In the genomic region with DNA sequence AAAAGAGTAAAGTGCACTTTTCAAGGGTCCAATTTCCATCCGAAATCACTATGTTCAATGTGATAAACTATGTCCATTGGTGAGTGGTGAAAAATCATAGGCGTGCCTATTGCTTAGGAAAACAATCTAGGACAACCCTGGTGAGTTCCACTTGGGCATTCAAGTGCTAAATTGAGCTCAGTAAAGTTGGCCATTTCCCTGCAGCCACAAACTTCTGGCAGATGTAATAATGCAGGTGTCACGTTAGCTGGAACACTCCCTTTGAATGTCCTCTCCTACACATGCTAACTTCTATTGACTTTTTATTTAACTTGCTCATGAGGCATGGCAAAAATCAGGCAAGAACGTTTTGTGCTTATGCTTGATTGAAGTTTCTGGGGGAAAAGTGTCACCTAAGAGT, we compare ENCODE assay signal across 27 cellular contexts.
"Had no signal": no experiment of that assay in that cellular context is flagged by ENCODE, and none has a peak within 500 bp of the region (broad histone marks: within the 10 kb centered on the region; RNA-seq: fewer than 3 reads in every experiment).

No MANE protein-coding gene starts in this region.

- H3K27ac ChIP-seq: colonic mucosa, dorsolateral prefrontal cortex, esophagus muscularis mucosa, neutrophil, ovary, prostate gland, thoracic aorta, upper lobe of right lung, WERI-Rb-1 had no signal

- H3K4me3 ChIP-seq: colonic mucosa, dorsolateral prefrontal cortex, esophagus muscularis mucosa, ovary, prostate gland, thoracic aorta, upper lobe of right lung had no signal

- H3K9me3 ChIP-seq: colonic mucosa, esophagus muscularis mucosa, neutrophil, ovary, prostate gland, thoracic aorta, upper lobe of right lung had no signal

- ATAC-seq: activated CD8-positive, alpha-beta T cell treated with anti-CD3 and anti-CD28 coated beads, Interleukin-2, amount 10 ng/mL, durations not matched to agents 7 days and 5 days; effector memory CD8-positive, alpha-beta T cell; left colon; natural killer cell treated with Interleukin-12 subunit alpha and Interleukin-12 subunit beta and Interleukin-15 and Interleukin-18, amount 100 ng/mL, for 72 hours; right cardiac atrium; upper lobe of right lung had no signal

- DNase-seq: activated CD4-positive, alpha-beta T cell treated with anti-CD3 and anti-CD28 coated beads, Interleukin-2, amount 10 ng/mL, durations not matched to agents 7 days and 5 days; activated CD4-positive, CD25-positive, alpha-beta regulatory T cell treated with anti-CD3 and anti-CD28 coated beads, Interleukin-2, amount 50 U/mL, for 72 hours; activated CD8-positive, alpha-beta T cell treated with anti-CD3 and anti-CD28 coated beads, Interleukin-2, amount 10 ng/mL, durations not matched to agents 7 days and 5 days; activated gamma-delta T cell; anterior cingulate cortex; colonic mucosa; dorsolateral prefrontal cortex; effector memory CD8-positive, alpha-beta T cell; hippocampal formation; left colon; ovary; right cardiac atrium; stimulated activated CD4-positive, alpha-beta T cell treated with anti-CD3 and anti-CD28 coated beads, Interleukin-4, amount 100 ng/mL, for 24 hours; stimulated activated naive CD4-positive, alpha-beta T cell treated with Interleukin-2 at 50 U/mL for 16 hours; T-helper 1 cell; upper lobe of right lung; WERI-Rb-1 had no signal

- H3K27ac Mint-ChIP-seq: activated CD4-positive, alpha-beta T cell treated with anti-CD3 and anti-CD28 coated beads, Interleukin-2, amount 10 ng/mL, durations not matched to agents 7 days and 5 days; activated CD8-positive, alpha-beta T cell treated with anti-CD3 and anti-CD28 coated beads, Interleukin-2, amount 10 ng/mL, durations not matched to agents 7 days and 5 days; activated naive CD4-positive, alpha-beta T cell treated with anti-CD3 and anti-CD28 coated beads, Interleukin-2, amount 50 U/mL, for 24 hours; activated T-helper 1 cell treated with anti-CD3 and anti-CD28 coated beads, Interleukin-12 subunit alpha, Interleukin-12 subunit beta, Interleukin-2, Interleukin-4 antibody, amounts not matched to agents 30 ng/mL and 10 ng/mL and 1 ng/mL, durations not matched to agents 14 hours and 24 hours and 36 hours; brain; effector memory CD8-positive, alpha-beta T cell; mesothelial cell of epicardium; natural killer cell treated with Interleukin-12 subunit alpha and Interleukin-12 subunit beta and Interleukin-15 and Interleukin-18, amount 100 ng/mL, for 72 hours had no signal

- H3K4me1 Mint-ChIP-seq: activated CD4-positive, alpha-beta T cell treated with anti-CD3 and anti-CD28 coated beads, Interleukin-2, amount 10 ng/mL, durations not matched to agents 7 days and 5 days; activated naive CD4-positive, alpha-beta T cell treated with anti-CD3 and anti-CD28 coated beads, Interleukin-2, amount 50 U/mL, for 24 hours; central memory CD8-positive, alpha-beta T cell; mesothelial cell of epicardium had no signal

- H3K4me1 ChIP-seq: colonic mucosa, esophagus muscularis mucosa, prostate gland, upper lobe of right lung had no signal

- H3K27me3 Mint-ChIP-seq: activated CD4-positive, alpha-beta T cell treated with anti-CD3 and anti-CD28 coated beads, Interleukin-2, amount 10 ng/mL, durations not matched to agents 7 days and 5 days; brain; central memory CD8-positive, alpha-beta T cell; effector memory CD8-positive, alpha-beta T cell; natural killer cell treated with Interleukin-12 subunit alpha and Interleukin-12 subunit beta and Interleukin-15 and Interleukin-18, amount 100 ng/mL, for 72 hours had no signal

- H3K36me3 ChIP-seq: colonic mucosa, esophagus muscularis mucosa, neutrophil, ovary, prostate gland, thoracic aorta, upper lobe of right lung, WERI-Rb-1 had no signal

- H3K36me3 Mint-ChIP-seq: activated naive CD4-positive, alpha-beta T cell treated with anti-CD3 and anti-CD28 coated beads, Interleukin-2, amount 50 U/mL, for 24 hours; brain; mesothelial cell of epicardium; natural killer cell treated with Interleukin-12 subunit alpha and Interleukin-12 subunit beta and Interleukin-15 and Interleukin-18, amount 100 ng/mL, for 72 hours had no signal

- H3K9me3 Mint-ChIP-seq: activated CD4-positive, alpha-beta T cell treated with anti-CD3 and anti-CD28 coated beads, Interleukin-2, amount 10 ng/mL, durations not matched to agents 7 days and 5 days; activated naive CD4-positive, alpha-beta T cell treated with anti-CD3 and anti-CD28 coated beads, Interleukin-2, amount 50 U/mL, for 24 hours; activated T-helper 1 cell treated with anti-CD3 and anti-CD28 coated beads, Interleukin-12 subunit alpha, Interleukin-12 subunit beta, Interleukin-2, Interleukin-4 antibody, amounts not matched to agents 30 ng/mL and 10 ng/mL and 1 ng/mL, durations not matched to agents 14 hours and 24 hours and 36 hours; central memory CD8-positive, alpha-beta T cell; effector memory CD8-positive, alpha-beta T cell; natural killer cell treated with Interleukin-12 subunit alpha and Interleukin-12 subunit beta and Interleukin-15 and Interleukin-18, amount 100 ng/mL, for 72 hours had no signal

- H3K4me3 Mint-ChIP-seq: activated CD4-positive, alpha-beta T cell treated with anti-CD3 and anti-CD28 coated beads, Interleukin-2, amount 10 ng/mL, durations not matched to agents 7 days and 5 days; activated CD8-positive, alpha-beta T cell treated with anti-CD3 and anti-CD28 coated beads, Interleukin-2, amount 10 ng/mL, durations not matched to agents 7 days and 5 days; activated naive CD4-positive, alpha-beta T cell treated with anti-CD3 and anti-CD28 coated beads, Interleukin-2, amount 50 U/mL, for 24 hours; activated T-helper 1 cell treated with anti-CD3 and anti-CD28 coated beads, Interleukin-12 subunit alpha, Interleukin-12 subunit beta, Interleukin-2, Interleukin-4 antibody, amounts not matched to agents 30 ng/mL and 10 ng/mL and 1 ng/mL, durations not matched to agents 14 hours and 24 hours and 36 hours; brain; central memory CD8-positive, alpha-beta T cell; effector memory CD8-positive, alpha-beta T cell; mesothelial cell of epicardium; natural killer cell treated with Interleukin-12 subunit alpha and Interleukin-12 subunit beta and Interleukin-15 and Interleukin-18, amount 100 ng/mL, for 72 hours had no signal

- H3K27me3 ChIP-seq: colonic mucosa, dorsolateral prefrontal cortex, esophagus muscularis mucosa, neutrophil, ovary, upper lobe of right lung had no signal
